Comparison of ENCODE assay signal across 9 cellular contexts in the genomic region with DNA sequence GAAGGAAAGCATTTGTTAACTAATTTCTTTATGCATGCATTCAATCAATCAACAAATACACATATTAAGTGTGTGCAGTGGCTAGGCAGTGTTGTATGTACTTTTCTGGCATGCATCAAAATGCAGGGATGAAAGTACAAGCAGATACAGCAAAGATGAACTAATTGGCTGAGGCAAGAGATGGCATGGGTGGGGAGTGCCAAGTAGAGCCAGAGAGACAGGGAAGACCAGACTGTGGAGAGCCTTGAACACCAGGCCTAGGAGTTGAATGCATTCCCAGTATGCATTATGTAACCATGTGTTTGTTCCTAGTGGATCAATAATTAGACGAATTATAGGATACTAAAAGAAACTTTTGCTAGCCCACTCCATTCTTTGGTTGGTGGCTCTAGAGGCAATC. TPM values are rescaled to one million over a fixed set of nuclear protein-coding genes. Genes with fewer than 3 reads are reported as not detected.
"Had no signal": no experiment of that assay in that cellular context is flagged by ENCODE, and none has a peak within 500 bp of the region (broad histone marks: within the 10 kb centered on the region; RNA-seq: fewer than 3 reads in every experiment).

No MANE protein-coding gene starts in this region.

- H3K4me2 ChIP-seq: GM23338 had no signal

- H2AFZ ChIP-seq: GM23338 had no signal

- FAIRE-seq: H1, H54, HTR-8/SVneo had no signal

- H3K4me3 Mint-ChIP-seq: GM23338, H9, IgD-negative memory B cell had no signal

- ATAC-seq: GM23338 had no signal

- DNase-seq: H9, HCEC 1CT, KBM-7 had no signal

- H3K4me1 Mint-ChIP-seq: GM23338, H9, IgD-negative memory B cell had no signal

- H3K36me3 Mint-ChIP-seq: IgD-negative memory B cell had no signal

- H3K9me3 Mint-ChIP-seq: GM23338 had no signal

- H3K27ac Mint-ChIP-seq: GM23338, H9, IgD-negative memory B cell had no signal

- H3K4me3 ChIP-seq: GM23338 had no signal

RNA-seq across cellular contexts. Expression of a gene that starts 17.3 kb away (rescaled TPM):
- total RNA-seq: GM23338, H1, H9, HT-29 had no signal
- polyA plus RNA-seq: GM23338, H1, IgD-negative memory B cell had no signal
